8 cellular contexts compared by ENCODE assay signal in the genomic region with DNA sequence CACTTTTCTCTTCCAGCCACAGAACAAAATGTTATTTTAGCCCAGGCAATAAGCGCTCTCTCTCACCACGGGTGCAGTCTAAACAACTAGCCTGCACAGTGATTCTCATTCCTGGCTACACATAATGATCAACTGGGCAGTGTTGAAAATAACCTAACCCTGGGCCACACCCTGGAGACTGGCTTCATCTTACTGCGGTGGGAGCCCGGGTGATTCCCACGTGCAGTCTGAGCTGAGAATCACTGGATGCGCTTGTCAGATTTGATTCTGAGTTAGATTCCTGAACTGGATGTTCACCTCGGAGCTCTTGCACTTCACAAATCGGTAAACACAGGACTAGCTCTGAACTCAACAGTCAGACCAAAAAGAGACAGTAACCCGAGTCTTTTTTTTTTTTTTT. TPM values are rescaled to one million over a fixed set of nuclear protein-coding genes. Genes with fewer than 3 reads are reported as not detected.
DNase-seq lines count a peak whose midpoint lies in the region; ATAC-seq and TF ChIP-seq lines count a peak whose summit lies in the region.

No MANE protein-coding gene starts in this region.

- TF ChIP-seq POLR2A in sigmoid colon (IDR thresholded peaks at IDR 0.05), result no peak

- TF ChIP-seq EP300 in sigmoid colon (IDR thresholded peaks at IDR 0.05), result no peak

- no peak overlapping the region for H3K9ac ChIP-seq in HUES64 (ENCODE audit: low read depth, low read length)

- TF ChIP-seq CTCF in choroid plexus epithelial cell (conservative IDR thresholded peaks at IDR 0.05; ENCODE audit: low read depth, low read length) (no peak), osteocyte (IDR thresholded peaks at IDR 0.05) (no peak), sigmoid colon (IDR thresholded peaks at IDR 0.05) (no peak), BE2C (IDR thresholded peaks at IDR 0.05; ENCODE audit: low read depth, low read length) (no peak)

- peaks cover 37% of the 10 kb centered on the region for H3K4me1 Mint-ChIP-seq in osteocyte (ENCODE audit: unreplicated experiment)

- H3K4me1 ChIP-seq in HUES64 (ENCODE audit: insufficient read depth, low read length), result peaks cover 31% of the 10 kb centered on the region
- peaks cover 0 to 13% (median 6%) of the 10 kb centered on the region in 4 donors for H3K4me1 ChIP-seq in sigmoid colon
- H3K4me1 ChIP-seq in BE2C, result no peaks in the 10 kb centered on the region

- H3K27ac ChIP-seq in HUES64 (ENCODE audit: low read depth, low read length) (peak overlapping the region; percentile 7; the same call in 1 of the 2 replicates), sigmoid colon (peak overlapping the region in 1 of 4 donors; percentile 11)

- intact Hi-C loops in sigmoid colon (cut with DNase I), result no loop called here

- ATAC-seq in GM19025 (IDR thresholded peaks at IDR 0.05; ENCODE audit: low read depth, unreplicated experiment) (peak; percentile 11), HG03378 (IDR thresholded peaks at IDR 0.05; ENCODE audit: unreplicated experiment) (no peak), HG02623 (IDR thresholded peaks at IDR 0.05; ENCODE audit: unreplicated experiment) (no peak)

- H3K9me3 Mint-ChIP-seq in osteocyte (ENCODE audit: unreplicated experiment), result no peaks in the 10 kb centered on the region

- H3K27ac Mint-ChIP-seq in osteocyte (ENCODE audit: unreplicated experiment), result peak overlapping the region; percentile 79

- DNase-seq in choroid plexus epithelial cell (ENCODE audit: low read depth) (peak; percentile 78), osteocyte (ENCODE audit: extremely low spot score, unreplicated experiment) (no peak), sigmoid colon (no peak), BE2C (no peak)

- peak overlapping the region; percentile 20 for H3K4me3 Mint-ChIP-seq in osteocyte (ENCODE audit: unreplicated experiment)

- H3K4me3 ChIP-seq in HUES64 (ENCODE audit: low read length) (no peak overlapping the region), choroid plexus epithelial cell (ENCODE audit: low read depth, low read length) (no peak overlapping the region), sigmoid colon (no peak overlapping the region), BE2C (ENCODE audit: low read depth, low read length) (no peak overlapping the region)

- 80% methylated on average over 9 of the region's 9 CpGs for WGBS in HUES64
- 40 to 67% methylated on average over 9 of the region's 9 CpGs for WGBS in sigmoid colon, 2 donors

- H3K27me3 ChIP-seq in HUES64 (ENCODE audit: insufficient read depth, low read length) (no peaks in the 10 kb centered on the region), sigmoid colon (no peaks in the 10 kb centered on the region), BE2C (no peaks in the 10 kb centered on the region)

- H3K36me3 Mint-ChIP-seq in osteocyte (ENCODE audit: unreplicated experiment), result peaks cover 4% of the 10 kb centered on the region

- H3K9me3 ChIP-seq in HUES64 (ENCODE audit: insufficient read depth, low read depth, low read length), result no peaks in the 10 kb centered on the region
- H3K9me3 ChIP-seq in sigmoid colon, result no peaks in the 10 kb centered on the region
- no peaks in the 10 kb centered on the region; the same call in 1 of the 2 replicates for H3K9me3 ChIP-seq in BE2C

- H3K36me3 ChIP-seq in HUES64 (ENCODE audit: insufficient read depth, low read length) (0 out of 2 replicates have a peak, but pooled peaks cover under 1% of the 10 kb centered on the region), sigmoid colon (no peaks in the 10 kb centered on the region), BE2C (peaks cover under 1% of the 10 kb centered on the region)

- no peaks in the 10 kb centered on the region for H3K27me3 Mint-ChIP-seq in osteocyte (ENCODE audit: unreplicated experiment)

RNA-seq across cellular contexts. Expression of gene ZC3HAV1, which starts 14.9 kb away (rescaled TPM):
- 21.2 TPM for polyA plus RNA-seq in HUES64 (2013, experiment 1 of 2)
- 19.1 TPM for polyA plus RNA-seq in HUES64 (2013, experiment 2 of 2)
- total RNA-seq in osteocyte, result 42.7 and 43.0 TPM in 2 replicates
- 10 to 100 TPM; 23.4 to 29.1 (median 26.1) TPM for total RNA-seq in sigmoid colon
- 10 to 100 TPM in 2 of 3 donors, 1 to 10 TPM in 1; 4.2 to 20.5 (median 10.6) TPM for polyA plus RNA-seq in sigmoid colon
- 7.0 TPM for polyA plus RNA-seq in BE2C (2012; ENCODE audit: insufficient read depth, insufficient read length, low read depth)

RNA-seq across cellular contexts. Expression of gene ZC3HAV1L, which starts 58.8 kb away (rescaled TPM):
- 2.9 TPM for polyA plus RNA-seq in HUES64 (2013, experiment 1 of 2)
- 3.3 TPM for polyA plus RNA-seq in HUES64 (2013, experiment 2 of 2)
- not detected in 2 replicates for total RNA-seq in osteocyte
- total RNA-seq in sigmoid colon, result 10 to 100 TPM; 11.8 to 27.7 (median 17.0) TPM
- 1 to 10 TPM in 1 of 3 donors, under 1 TPM in 1, not detected in 1; 0.92 to 1.9 TPM for polyA plus RNA-seq in sigmoid colon
- polyA plus RNA-seq in BE2C (2012; ENCODE audit: insufficient read depth, insufficient read length, low read depth), result 7.7 TPM

Comparison
In these comparisons a context has a peak if more than half of its experiments do, and no peak if none do; other contexts are left out.
1. RNA of gene ZC3HAV1L, which starts 58.8 kb away (total RNA-seq): 11.8 to 27.7 TPM in sigmoid colon; not detected in osteocyte; every median in the first group is over 10 times any median in the second.